Comparison of ENCODE assay signal across 8 cellular contexts in the genomic region with DNA sequence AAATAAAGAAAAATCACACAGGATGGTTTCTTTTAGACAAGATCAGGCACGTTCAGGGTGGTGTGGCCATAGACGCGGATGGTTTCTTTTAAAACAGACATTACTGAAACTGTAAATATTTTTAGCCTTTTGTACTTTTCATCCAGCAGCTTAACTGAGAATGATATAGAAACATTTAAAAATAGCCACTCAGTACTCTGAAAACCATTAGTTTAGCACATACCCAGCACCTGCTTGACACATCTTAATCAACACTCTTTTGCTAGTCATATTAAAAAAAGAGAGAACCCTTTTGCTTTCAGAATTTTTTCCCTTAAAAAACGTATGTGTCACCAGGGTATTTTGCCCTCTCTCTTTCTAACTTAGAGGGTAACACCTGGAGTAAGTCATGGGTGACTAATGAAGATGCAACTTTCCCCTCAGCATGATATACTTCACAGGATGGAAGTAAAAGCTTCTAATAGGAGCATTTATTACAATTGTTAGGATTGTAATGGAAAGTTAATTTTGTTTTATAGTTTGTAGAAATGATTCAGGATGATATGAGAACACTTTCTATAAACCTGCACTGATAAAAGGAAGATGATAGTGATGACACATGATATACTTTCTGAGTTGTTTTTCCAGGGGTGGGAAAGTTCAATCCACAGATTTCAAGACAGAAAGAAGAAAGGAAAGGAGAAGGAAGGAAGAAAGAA. TPM values are rescaled to one million over a fixed set of nuclear protein-coding genes. Genes with fewer than 3 reads are reported as not detected.
DNase-seq lines count a peak whose midpoint lies in the region; ATAC-seq and TF ChIP-seq lines count a peak whose summit lies in the region.

No MANE protein-coding gene starts in this region.

- H3K9me3 Mint-ChIP-seq in activated CD4-positive, alpha-beta memory T cell treated with anti-CD3 and anti-CD28 coated beads for 36 hours, result peaks cover 11% of the 10 kb centered on the region
- H3K9me3 Mint-ChIP-seq in activated CD4-positive, alpha-beta memory T cell treated with anti-CD3 and anti-CD28 coated beads, Interleukin-2, amount 10 ng/mL, durations not matched to agents 7 days and 5 days, result peaks cover 8% of the 10 kb centered on the region
- H3K9me3 Mint-ChIP-seq in stimulated activated effector memory CD8-positive, alpha-beta T cell treated with anti-CD3 and anti-CD28 coated beads, Interleukin-12 subunit alpha, Interleukin-12 subunit beta, amount 100 ng/mL, for 72 hours, result peaks cover 5% of the 10 kb centered on the region

- POLR2A ChIA-PET in activated CD4-positive, alpha-beta memory T cell treated with anti-CD3 and anti-CD28 coated beads for 36 hours (lab: Charles Lee), result interaction anchor here (0.7 to 2.2 kb wide), 5 partner anchors 23 to 173 kb away, joined by 3 to 10 read pairs (median 3); no protein-coding TSS in a partner anchor
- POLR2A ChIA-PET in activated CD4-positive, alpha-beta memory T cell treated with anti-CD3 and anti-CD28 coated beads, Interleukin-2, amount 10 ng/mL, durations not matched to agents 7 days and 5 days (lab: Charles Lee), result no interaction called here

- H3K4me3 ChIP-seq in lower leg skin (ENCODE audit: low read depth, poor library complexity, severe bottlenecking), result no peak overlapping the region

- CTCF ChIA-PET in activated CD4-positive, alpha-beta memory T cell treated with anti-CD3 and anti-CD28 coated beads for 36 hours (lab: Charles Lee), result interaction anchor here (1.0 to 1.7 kb wide), 7 partner anchors 12 to 311 kb away, joined by 3 to 5 read pairs (median 3); no protein-coding TSS in a partner anchor
- CTCF ChIA-PET in activated CD4-positive, alpha-beta memory T cell treated with anti-CD3 and anti-CD28 coated beads, Interleukin-2, amount 10 ng/mL, durations not matched to agents 7 days and 5 days (lab: Charles Lee), result interaction anchor here (1.0 kb wide), 1 partner anchor 11 kb away, joined by 3 read pairs; no protein-coding TSS in a partner anchor

- H3K36me3 Mint-ChIP-seq in activated CD4-positive, alpha-beta memory T cell treated with anti-CD3 and anti-CD28 coated beads for 36 hours, result peaks cover 49% of the 10 kb centered on the region
- peaks cover 40% of the 10 kb centered on the region for H3K36me3 Mint-ChIP-seq in activated CD4-positive, alpha-beta memory T cell treated with anti-CD3 and anti-CD28 coated beads, Interleukin-2, amount 10 ng/mL, durations not matched to agents 7 days and 5 days (ENCODE audit: low read depth)
- H3K36me3 Mint-ChIP-seq in stimulated activated effector memory CD8-positive, alpha-beta T cell treated with anti-CD3 and anti-CD28 coated beads, Interleukin-12 subunit alpha, Interleukin-12 subunit beta, amount 100 ng/mL, for 72 hours, result peaks cover 8% of the 10 kb centered on the region

- no peak for TF ChIP-seq POLR2A in lower leg skin (IDR thresholded peaks at IDR 0.05)

- 63 to 77% methylated on average over 4 of the region's 4 CpGs for WGBS in lower leg skin, 2 donors

- H3K27me3 Mint-ChIP-seq in activated CD4-positive, alpha-beta memory T cell treated with anti-CD3 and anti-CD28 coated beads for 36 hours, result no peaks in the 10 kb centered on the region
- no peaks in the 10 kb centered on the region for H3K27me3 Mint-ChIP-seq in activated CD4-positive, alpha-beta memory T cell treated with anti-CD3 and anti-CD28 coated beads, Interleukin-2, amount 10 ng/mL, durations not matched to agents 7 days and 5 days

- peak; percentile 93 for ATAC-seq in HG02588 (IDR thresholded peaks at IDR 0.05; ENCODE audit: unreplicated experiment)
- peak; percentile 87 for ATAC-seq in stimulated activated effector memory CD8-positive, alpha-beta T cell treated with anti-CD3 and anti-CD28 coated beads, Interleukin-12 subunit alpha, Interleukin-12 subunit beta, amount 100 ng/mL, for 72 hours

- H3K27ac Mint-ChIP-seq in activated CD4-positive, alpha-beta memory T cell treated with anti-CD3 and anti-CD28 coated beads for 36 hours, result peak overlapping the region; percentile 83
- no peak overlapping the region for H3K27ac Mint-ChIP-seq in activated CD4-positive, alpha-beta memory T cell treated with anti-CD3 and anti-CD28 coated beads, Interleukin-2, amount 10 ng/mL, durations not matched to agents 7 days and 5 days
- H3K27ac Mint-ChIP-seq in stimulated activated effector memory CD8-positive, alpha-beta T cell treated with anti-CD3 and anti-CD28 coated beads, Interleukin-12 subunit alpha, Interleukin-12 subunit beta, amount 100 ng/mL, for 72 hours, result peak overlapping the region; percentile 49

- DNase-seq in activated CD4-positive, alpha-beta memory T cell treated with anti-CD3 and anti-CD28 coated beads for 36 hours, result no peak
- no peak for DNase-seq in activated CD4-positive, alpha-beta memory T cell treated with anti-CD3 and anti-CD28 coated beads, Interleukin-2, amount 10 ng/mL, durations not matched to agents 7 days and 5 days
- peak; percentile 43 for DNase-seq in HPDE6-E6E7 (ENCODE audit: extremely low spot score)
- no peak for DNase-seq in stimulated activated effector memory CD8-positive, alpha-beta T cell treated with anti-CD3 and anti-CD28 coated beads, Interleukin-12 subunit alpha, Interleukin-12 subunit beta, amount 100 ng/mL, for 72 hours (ENCODE audit: low spot score in 2 of 2)
- no peak for DNase-seq in lower leg skin (ENCODE audit: low spot score in 2 of 2)
- DNase-seq in DMS53 (lab: John Stamatoyannopoulos, UW), result no peak
- DNase-seq in DMS114 treated with DMSO at 0.1 percent for 48 hours (lab: John Stamatoyannopoulos, UW; ENCODE audit: unreplicated experiment), result no peak

- intact Hi-C loops in activated CD4-positive, alpha-beta memory T cell treated with anti-CD3 and anti-CD28 coated beads for 36 hours (cut with micrococcal nuclease), result loop anchor here (1.0 to 5.0 kb wide), 3 partner anchors 23 to 249 kb away; no protein-coding TSS in a partner anchor
- intact Hi-C loops in lower leg skin (cut with DNase I; ENCODE audit: low total_unique reads), result no loop called here

- no peak for TF ChIP-seq CTCF in lower leg skin (IDR thresholded peaks at IDR 0.05)

- no peak overlapping the region for H3K4me3 Mint-ChIP-seq in activated CD4-positive, alpha-beta memory T cell treated with anti-CD3 and anti-CD28 coated beads for 36 hours
- H3K4me3 Mint-ChIP-seq in activated CD4-positive, alpha-beta memory T cell treated with anti-CD3 and anti-CD28 coated beads, Interleukin-2, amount 10 ng/mL, durations not matched to agents 7 days and 5 days, result no peak overlapping the region
- H3K4me3 Mint-ChIP-seq in stimulated activated effector memory CD8-positive, alpha-beta T cell treated with anti-CD3 and anti-CD28 coated beads, Interleukin-12 subunit alpha, Interleukin-12 subunit beta, amount 100 ng/mL, for 72 hours, result peak overlapping the region; percentile 0

- peaks cover 80% of the 10 kb centered on the region for H3K4me1 Mint-ChIP-seq in activated CD4-positive, alpha-beta memory T cell treated with anti-CD3 and anti-CD28 coated beads for 36 hours (ENCODE audit: low read depth)
- H3K4me1 Mint-ChIP-seq in activated CD4-positive, alpha-beta memory T cell treated with anti-CD3 and anti-CD28 coated beads, Interleukin-2, amount 10 ng/mL, durations not matched to agents 7 days and 5 days, result peaks cover 44% of the 10 kb centered on the region
- H3K4me1 Mint-ChIP-seq in stimulated activated effector memory CD8-positive, alpha-beta T cell treated with anti-CD3 and anti-CD28 coated beads, Interleukin-12 subunit alpha, Interleukin-12 subunit beta, amount 100 ng/mL, for 72 hours, result peaks cover 40% of the 10 kb centered on the region

RNA-seq across cellular contexts. Expression of gene BACH2, which starts 45.2 kb away (rescaled TPM):
- total RNA-seq in activated CD4-positive, alpha-beta memory T cell treated with anti-CD3 and anti-CD28 coated beads for 36 hours, result 10 to 100 TPM; 49.2 to 55.4 TPM
- 10 to 100 TPM; 30.3 to 31.1 TPM for total RNA-seq in activated CD4-positive, alpha-beta memory T cell treated with anti-CD3 and anti-CD28 coated beads, Interleukin-2, amount 10 ng/mL, durations not matched to agents 7 days and 5 days
- 10 to 100 TPM in 2 of 4 donors, 1 to 10 TPM in 2; 9.3 to 34.5 (median 11.1) TPM for total RNA-seq in lower leg skin
